1 cellular context compared by ENCODE assay signal in genomic region chr9:74663456-74663855, GRCh38.
TF ChIP-seq lines count a peak whose summit lies in the region.

No MANE protein-coding gene starts in this region.

TF ChIP-seq in GM23338, 12 proteins besides CTCF, POLR2A, EP300 and RAD21 (continued from another document):
- TF ChIP-seq ZNF462 (CRISPR knock-in tag; IDR thresholded peaks at IDR 0.05) (no peak), POLR2AphosphoS5 (IDR thresholded peaks at IDR 0.05; ENCODE audit: low read depth) (no peak), REST (IDR thresholded peaks at IDR 0.05; ENCODE audit: unreplicated experiment) (no peak), ZNF331 (CRISPR knock-in tag; IDR thresholded peaks at IDR 0.05; ENCODE audit: low read depth) (no peak)
